ENCODE assay signal across 1 cellular context in the genomic region with DNA sequence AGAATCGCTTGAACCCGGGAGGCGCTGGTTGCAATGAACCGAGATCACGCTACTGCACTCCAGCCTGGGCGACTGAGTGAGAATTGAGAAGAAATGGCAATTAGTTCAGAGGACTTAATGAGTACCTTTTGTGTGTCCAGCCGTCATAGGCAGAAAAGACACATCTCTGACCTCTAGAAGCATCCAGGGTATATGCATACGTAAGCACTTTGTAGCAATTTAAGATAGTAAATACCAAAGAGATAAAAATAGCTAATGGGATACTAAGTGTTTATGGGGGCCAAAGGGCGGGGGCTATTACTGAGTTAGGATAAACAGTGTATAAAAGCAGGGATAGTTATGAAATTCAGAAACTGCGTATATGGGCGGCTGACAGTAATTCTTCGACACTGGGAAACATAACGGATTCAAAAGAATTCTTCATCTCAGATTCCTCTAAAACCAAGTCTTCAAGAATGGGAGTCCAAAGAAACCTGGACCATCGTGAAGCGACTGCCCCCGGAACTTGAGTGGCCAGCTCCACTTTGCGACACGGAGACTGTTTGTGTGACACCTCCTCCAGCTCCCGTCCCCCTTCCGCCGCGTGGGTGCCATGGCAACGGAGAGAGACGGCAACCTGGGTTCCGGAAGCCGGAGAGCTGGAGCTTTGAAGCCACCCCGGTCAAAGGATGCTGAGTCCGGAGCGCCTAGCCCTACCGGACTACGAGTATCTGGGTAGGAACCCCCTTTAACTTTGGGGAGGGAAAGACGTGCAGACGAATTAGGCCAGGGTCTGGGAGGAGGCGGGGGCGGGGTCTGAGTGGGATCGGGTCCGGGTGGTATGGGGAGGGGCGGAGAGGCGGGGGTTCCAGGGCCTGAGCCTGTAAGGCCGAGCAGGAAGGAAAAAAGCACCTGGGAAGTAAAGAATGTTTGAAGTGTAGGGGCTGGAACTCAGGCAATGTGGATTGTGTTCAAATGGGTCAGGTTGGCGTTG.
TF ChIP-seq lines count a peak whose summit lies in the region.

A gene with protein sequence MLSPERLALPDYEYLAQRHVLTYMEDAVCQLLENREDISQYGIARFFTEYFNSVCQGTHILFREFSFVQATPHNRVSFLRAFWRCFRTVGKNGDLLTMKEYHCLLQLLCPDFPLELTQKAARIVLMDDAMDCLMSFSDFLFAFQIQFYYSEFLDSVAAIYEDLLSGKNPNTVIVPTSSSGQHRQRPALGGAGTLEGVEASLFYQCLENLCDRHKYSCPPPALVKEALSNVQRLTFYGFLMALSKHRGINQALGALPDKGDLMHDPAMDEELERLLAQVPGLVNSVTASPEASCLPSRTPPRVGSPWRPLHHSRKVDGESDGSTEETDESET (plus strand): TSS at position 624 of the 973 bp plus-strand sequence. CDS start 45 bp downstream, at position 669.

TF ChIP-seq in HepG2, 621 proteins besides CTCF, POLR2A, EP300 and RAD21 (continued from another document and continues in another):
- TF ChIP-seq, protein P1, sequence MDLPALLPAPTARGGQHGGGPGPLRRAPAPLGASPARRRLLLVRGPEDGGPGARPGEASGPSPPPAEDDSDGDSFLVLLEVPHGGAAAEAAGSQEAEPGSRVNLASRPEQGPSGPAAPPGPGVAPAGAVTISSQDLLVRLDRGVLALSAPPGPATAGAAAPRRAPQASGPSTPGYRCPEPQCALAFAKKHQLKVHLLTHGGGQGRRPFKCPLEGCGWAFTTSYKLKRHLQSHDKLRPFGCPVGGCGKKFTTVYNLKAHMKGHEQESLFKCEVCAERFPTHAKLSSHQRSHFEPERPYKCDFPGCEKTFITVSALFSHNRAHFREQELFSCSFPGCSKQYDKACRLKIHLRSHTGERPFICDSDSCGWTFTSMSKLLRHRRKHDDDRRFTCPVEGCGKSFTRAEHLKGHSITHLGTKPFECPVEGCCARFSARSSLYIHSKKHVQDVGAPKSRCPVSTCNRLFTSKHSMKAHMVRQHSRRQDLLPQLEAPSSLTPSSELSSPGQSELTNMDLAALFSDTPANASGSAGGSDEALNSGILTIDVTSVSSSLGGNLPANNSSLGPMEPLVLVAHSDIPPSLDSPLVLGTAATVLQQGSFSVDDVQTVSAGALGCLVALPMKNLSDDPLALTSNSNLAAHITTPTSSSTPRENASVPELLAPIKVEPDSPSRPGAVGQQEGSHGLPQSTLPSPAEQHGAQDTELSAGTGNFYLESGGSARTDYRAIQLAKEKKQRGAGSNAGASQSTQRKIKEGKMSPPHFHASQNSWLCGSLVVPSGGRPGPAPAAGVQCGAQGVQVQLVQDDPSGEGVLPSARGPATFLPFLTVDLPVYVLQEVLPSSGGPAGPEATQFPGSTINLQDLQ (CRISPR knock-in tag; IDR thresholded peaks at IDR 0.05), result no peak
- TF ChIP-seq, protein P2, sequence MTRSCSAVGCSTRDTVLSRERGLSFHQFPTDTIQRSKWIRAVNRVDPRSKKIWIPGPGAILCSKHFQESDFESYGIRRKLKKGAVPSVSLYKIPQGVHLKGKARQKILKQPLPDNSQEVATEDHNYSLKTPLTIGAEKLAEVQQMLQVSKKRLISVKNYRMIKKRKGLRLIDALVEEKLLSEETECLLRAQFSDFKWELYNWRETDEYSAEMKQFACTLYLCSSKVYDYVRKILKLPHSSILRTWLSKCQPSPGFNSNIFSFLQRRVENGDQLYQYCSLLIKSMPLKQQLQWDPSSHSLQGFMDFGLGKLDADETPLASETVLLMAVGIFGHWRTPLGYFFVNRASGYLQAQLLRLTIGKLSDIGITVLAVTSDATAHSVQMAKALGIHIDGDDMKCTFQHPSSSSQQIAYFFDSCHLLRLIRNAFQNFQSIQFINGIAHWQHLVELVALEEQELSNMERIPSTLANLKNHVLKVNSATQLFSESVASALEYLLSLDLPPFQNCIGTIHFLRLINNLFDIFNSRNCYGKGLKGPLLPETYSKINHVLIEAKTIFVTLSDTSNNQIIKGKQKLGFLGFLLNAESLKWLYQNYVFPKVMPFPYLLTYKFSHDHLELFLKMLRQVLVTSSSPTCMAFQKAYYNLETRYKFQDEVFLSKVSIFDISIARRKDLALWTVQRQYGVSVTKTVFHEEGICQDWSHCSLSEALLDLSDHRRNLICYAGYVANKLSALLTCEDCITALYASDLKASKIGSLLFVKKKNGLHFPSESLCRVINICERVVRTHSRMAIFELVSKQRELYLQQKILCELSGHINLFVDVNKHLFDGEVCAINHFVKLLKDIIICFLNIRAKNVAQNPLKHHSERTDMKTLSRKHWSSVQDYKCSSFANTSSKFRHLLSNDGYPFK (CRISPR knock-in tag; IDR thresholded peaks at IDR 0.05; ENCODE audit: borderline replicate concordance), result peak; percentile 51; the same call in 1 of the 2 replicates
- TF ChIP-seq, protein P3, sequence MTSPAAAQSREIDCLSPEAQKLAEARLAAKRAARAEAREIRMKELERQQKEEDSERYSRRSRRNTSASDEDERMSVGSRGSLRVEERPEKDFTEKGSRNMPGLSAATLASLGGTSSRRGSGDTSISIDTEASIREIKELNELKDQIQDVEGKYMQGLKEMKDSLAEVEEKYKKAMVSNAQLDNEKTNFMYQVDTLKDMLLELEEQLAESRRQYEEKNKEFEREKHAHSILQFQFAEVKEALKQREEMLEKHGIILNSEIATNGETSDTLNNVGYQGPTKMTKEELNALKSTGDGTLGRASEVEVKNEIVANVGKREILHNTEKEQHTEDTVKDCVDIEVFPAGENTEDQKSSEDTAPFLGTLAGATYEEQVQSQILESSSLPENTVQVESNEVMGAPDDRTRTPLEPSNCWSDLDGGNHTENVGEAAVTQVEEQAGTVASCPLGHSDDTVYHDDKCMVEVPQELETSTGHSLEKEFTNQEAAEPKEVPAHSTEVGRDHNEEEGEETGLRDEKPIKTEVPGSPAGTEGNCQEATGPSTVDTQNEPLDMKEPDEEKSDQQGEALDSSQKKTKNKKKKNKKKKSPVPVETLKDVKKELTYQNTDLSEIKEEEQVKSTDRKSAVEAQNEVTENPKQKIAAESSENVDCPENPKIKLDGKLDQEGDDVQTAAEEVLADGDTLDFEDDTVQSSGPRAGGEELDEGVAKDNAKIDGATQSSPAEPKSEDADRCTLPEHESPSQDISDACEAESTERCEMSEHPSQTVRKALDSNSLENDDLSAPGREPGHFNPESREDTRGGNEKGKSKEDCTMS (CRISPR knock-in tag; conservative IDR thresholded peaks at IDR 0.05), result no peak
- peak; percentile 73; the same call in 1 of the 2 replicates for TF ChIP-seq ZNF331 (CRISPR knock-in tag; IDR thresholded peaks at IDR 0.05)
- TF ChIP-seq TCF12 (IDR thresholded peaks at IDR 0.05), result no peak
- no peak for TF ChIP-seq TCF12 (CRISPR knock-in tag; IDR thresholded peaks at IDR 0.05)
- TF ChIP-seq, protein P4, sequence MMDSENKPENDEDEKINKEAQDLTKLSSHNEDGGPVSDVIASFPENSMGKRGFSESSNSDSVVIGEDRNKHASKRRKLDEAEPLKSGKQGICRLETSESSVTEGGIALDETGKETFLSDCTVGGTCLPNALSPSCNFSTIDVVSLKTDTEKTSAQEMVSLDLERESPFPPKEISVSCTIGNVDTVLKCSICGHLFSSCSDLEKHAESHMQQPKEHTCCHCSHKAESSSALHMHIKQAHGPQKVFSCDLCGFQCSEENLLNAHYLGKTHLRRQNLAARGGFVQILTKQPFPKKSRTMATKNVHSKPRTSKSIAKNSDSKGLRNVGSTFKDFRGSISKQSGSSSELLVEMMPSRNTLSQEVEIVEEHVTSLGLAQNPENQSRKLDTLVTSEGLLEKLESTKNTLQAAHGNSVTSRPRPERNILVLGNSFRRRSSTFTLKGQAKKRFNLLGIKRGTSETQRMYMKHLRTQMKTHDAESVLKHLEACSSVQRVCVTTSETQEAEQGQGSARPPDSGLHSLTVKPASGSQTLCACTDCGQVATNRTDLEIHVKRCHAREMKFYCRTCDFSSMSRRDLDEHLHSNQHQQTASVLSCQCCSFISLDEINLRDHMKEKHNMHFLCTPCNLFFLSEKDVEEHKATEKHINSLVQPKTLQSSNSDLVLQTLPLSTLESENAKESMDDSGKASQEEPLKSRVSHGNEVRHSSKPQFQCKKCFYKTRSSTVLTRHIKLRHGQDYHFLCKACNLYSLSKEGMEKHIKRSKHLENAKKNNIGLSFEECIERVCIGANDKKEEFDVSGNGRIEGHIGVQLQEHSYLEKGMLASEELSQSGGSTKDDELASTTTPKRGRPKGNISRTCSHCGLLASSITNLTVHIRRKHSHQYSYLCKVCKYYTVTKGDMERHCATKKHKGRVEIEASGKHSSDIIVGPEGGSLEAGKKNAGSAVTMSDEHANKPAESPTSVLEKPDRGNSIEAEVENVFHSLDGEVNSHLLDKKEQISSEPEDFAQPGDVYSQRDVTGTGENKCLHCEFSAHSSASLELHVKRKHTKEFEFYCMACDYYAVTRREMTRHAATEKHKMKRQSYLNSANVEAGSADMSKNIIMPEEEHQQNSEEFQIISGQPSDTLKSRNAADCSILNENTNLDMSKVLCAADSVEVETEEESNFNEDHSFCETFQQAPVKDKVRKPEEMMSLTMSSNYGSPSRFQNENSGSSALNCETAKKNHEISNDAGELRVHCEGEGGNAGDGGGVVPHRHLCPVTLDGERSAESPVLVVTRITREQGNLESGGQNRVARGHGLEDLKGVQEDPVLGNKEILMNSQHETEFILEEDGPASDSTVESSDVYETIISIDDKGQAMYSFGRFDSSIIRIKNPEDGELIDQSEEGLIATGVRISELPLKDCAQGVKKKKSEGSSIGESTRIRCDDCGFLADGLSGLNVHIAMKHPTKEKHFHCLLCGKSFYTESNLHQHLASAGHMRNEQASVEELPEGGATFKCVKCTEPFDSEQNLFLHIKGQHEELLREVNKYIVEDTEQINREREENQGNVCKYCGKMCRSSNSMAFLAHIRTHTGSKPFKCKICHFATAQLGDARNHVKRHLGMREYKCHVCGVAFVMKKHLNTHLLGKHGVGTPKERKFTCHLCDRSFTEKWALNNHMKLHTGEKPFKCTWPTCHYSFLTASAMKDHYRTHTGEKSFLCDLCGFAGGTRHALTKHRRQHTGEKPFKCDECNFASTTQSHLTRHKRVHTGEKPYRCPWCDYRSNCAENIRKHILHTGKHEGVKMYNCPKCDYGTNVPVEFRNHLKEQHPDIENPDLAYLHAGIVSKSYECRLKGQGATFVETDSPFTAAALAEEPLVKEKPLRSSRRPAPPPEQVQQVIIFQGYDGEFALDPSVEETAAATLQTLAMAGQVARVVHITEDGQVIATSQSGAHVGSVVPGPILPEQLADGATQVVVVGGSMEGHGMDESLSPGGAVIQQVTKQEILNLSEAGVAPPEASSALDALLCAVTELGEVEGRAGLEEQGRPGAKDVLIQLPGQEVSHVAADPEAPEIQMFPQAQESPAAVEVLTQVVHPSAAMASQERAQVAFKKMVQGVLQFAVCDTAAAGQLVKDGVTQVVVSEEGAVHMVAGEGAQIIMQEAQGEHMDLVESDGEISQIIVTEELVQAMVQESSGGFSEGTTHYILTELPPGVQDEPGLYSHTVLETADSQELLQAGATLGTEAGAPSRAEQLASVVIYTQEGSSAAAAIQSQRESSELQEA (CRISPR knock-in tag; IDR thresholded peaks at IDR 0.05; ENCODE audit: not compliant biosample characterization), result no peak
- TF ChIP-seq, protein P5, sequence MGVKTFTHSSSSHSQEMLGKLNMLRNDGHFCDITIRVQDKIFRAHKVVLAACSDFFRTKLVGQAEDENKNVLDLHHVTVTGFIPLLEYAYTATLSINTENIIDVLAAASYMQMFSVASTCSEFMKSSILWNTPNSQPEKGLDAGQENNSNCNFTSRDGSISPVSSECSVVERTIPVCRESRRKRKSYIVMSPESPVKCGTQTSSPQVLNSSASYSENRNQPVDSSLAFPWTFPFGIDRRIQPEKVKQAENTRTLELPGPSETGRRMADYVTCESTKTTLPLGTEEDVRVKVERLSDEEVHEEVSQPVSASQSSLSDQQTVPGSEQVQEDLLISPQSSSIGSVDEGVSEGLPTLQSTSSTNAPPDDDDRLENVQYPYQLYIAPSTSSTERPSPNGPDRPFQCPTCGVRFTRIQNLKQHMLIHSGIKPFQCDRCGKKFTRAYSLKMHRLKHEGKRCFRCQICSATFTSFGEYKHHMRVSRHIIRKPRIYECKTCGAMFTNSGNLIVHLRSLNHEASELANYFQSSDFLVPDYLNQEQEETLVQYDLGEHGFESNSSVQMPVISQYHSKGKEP (CRISPR knock-in tag; IDR thresholded peaks at IDR 0.05), result no peak
- TF ChIP-seq, protein P6, sequence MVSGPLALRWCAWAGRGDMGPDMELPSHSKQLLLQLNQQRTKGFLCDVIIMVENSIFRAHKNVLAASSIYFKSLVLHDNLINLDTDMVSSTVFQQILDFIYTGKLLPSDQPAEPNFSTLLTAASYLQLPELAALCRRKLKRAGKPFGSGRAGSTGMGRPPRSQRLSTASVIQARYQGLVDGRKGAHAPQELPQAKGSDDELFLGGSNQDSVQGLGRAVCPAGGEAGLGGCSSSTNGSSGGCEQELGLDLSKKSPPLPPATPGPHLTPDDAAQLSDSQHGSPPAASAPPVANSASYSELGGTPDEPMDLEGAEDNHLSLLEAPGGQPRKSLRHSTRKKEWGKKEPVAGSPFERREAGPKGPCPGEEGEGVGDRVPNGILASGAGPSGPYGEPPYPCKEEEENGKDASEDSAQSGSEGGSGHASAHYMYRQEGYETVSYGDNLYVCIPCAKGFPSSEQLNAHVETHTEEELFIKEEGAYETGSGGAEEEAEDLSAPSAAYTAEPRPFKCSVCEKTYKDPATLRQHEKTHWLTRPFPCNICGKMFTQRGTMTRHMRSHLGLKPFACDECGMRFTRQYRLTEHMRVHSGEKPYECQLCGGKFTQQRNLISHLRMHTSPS (CRISPR knock-in tag; IDR thresholded peaks at IDR 0.05; ENCODE audit: low read depth), result no peak
- TF ChIP-seq ZNF552 (CRISPR knock-in tag; IDR thresholded peaks at IDR 0.05; ENCODE audit: borderline replicate concordance), result no peak
- TF ChIP-seq BRD4 (CRISPR knock-in tag; IDR thresholded peaks at IDR 0.05), result no peak; the same call in 1 of the 2 replicates
- TF ChIP-seq, protein P7, sequence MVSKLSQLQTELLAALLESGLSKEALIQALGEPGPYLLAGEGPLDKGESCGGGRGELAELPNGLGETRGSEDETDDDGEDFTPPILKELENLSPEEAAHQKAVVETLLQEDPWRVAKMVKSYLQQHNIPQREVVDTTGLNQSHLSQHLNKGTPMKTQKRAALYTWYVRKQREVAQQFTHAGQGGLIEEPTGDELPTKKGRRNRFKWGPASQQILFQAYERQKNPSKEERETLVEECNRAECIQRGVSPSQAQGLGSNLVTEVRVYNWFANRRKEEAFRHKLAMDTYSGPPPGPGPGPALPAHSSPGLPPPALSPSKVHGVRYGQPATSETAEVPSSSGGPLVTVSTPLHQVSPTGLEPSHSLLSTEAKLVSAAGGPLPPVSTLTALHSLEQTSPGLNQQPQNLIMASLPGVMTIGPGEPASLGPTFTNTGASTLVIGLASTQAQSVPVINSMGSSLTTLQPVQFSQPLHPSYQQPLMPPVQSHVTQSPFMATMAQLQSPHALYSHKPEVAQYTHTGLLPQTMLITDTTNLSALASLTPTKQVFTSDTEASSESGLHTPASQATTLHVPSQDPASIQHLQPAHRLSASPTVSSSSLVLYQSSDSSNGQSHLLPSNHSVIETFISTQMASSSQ (IDR thresholded peaks at IDR 0.05; ENCODE audit: low read depth), result no peak
- TF ChIP-seq, protein P7 (CRISPR knock-in tag; IDR thresholded peaks at IDR 0.05; ENCODE audit: borderline replicate concordance), result peak; percentile 59; the same call in 1 of the 2 replicates
- no peak for TF ChIP-seq ZNF10 (CRISPR knock-in tag; IDR thresholded peaks at IDR 0.05; ENCODE audit: borderline replicate concordance, low read depth)
- peak; percentile 64; the same call in 1 of the 2 replicates for TF ChIP-seq ZSCAN22 (CRISPR knock-in tag; IDR thresholded peaks at IDR 0.05)
- peak; percentile 71 for TF ChIP-seq SPEN (CRISPR knock-in tag; IDR thresholded peaks at IDR 0.05; ENCODE audit: low read depth)
